ENCODE assay signal across 10 cellular contexts in genomic region chr17:12201294-12201693, GRCh38.
"Had no signal": no experiment of that assay in that cellular context is flagged by ENCODE, and none has a peak within 500 bp of the region (broad histone marks: within the 10 kb centered on the region; RNA-seq: fewer than 3 reads in every experiment).

No MANE protein-coding gene starts in this region.

- H3K27ac Mint-ChIP-seq: HFFc6 had no signal

- H3K36me3 Mint-ChIP-seq: IgD-negative memory B cell had no signal

- H3K4me1 ChIP-seq: HAP-1 had no signal

- H3K27me3 Mint-ChIP-seq: IgD-negative memory B cell had no signal

- H3K9me3 ChIP-seq: HAP-1 had no signal

- ATAC-seq: HCT116, HepG2 had no signal

- DNase-seq: GM23248, GOT3, H7, HFFc6, KBM-7 had no signal

- H3K9me3 Mint-ChIP-seq: HFFc6 had no signal

- H3K4me1 Mint-ChIP-seq: IgD-negative memory B cell had no signal

- H3K27ac ChIP-seq: GM23248, HL-60 had no signal

- H3K4me3 Mint-ChIP-seq: HFFc6, IgD-negative memory B cell had no signal

- H3K9ac ChIP-seq: GM23248 had no signal

- H3K4me3 ChIP-seq: GM23248, HAP-1 had no signal

- H3K36me3 ChIP-seq: HAP-1 had no signal
